In the genomic region with DNA sequence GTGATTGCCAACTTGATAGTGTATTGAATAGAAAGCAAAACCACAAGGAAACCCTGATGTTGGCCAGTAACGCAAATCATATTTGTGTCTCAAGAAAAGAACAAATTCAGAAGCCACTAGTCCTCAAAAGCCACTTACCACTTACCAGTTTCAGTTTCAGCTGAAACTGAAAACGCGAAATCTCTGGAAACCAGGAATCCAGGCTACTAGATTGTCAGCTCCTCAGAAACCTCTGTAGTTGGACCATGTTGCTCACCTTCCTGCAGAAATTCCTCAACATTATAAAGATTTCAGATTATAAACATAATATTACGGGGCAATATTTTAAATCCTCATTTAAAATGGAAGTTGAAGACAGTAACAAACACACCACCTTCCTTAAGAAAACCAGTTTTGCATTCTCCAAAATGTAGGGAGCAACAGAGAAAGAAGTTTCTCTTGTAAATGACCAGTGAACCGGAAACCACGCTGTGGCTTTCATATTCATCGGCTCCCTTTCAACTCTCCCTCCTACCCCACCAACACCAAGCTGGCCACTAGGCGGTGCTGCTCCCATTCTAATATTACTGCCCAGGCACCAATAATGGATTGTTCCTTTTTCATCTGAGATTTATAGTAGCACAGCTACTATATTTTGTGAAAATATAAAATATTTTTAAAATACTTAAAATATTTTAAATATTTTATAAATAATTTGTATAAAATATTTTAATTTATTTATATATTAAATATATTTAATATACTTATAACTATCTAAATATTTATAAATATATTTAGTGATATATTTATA, we compare ENCODE assay signal across 8 cellular contexts. TPM values are rescaled to one million over a fixed set of nuclear protein-coding genes. Genes with fewer than 3 reads are reported as not detected.
DNase-seq lines count a peak whose midpoint lies in the region; FAIRE-seq and TF ChIP-seq lines count a peak whose summit lies in the region.

No MANE protein-coding gene starts in this region.

- in situ Hi-C loops in HAP-1 (cut with MboI; ENCODE audit: low sequenced_read_pairs) = no loop called here

- H3K9me3 ChIP-seq in HAP-1 (no peaks in the 10 kb centered on the region), MG63 (no peaks in the 10 kb centered on the region), suprapubic skin (no peaks in the 10 kb centered on the region)

- H3K27me3 ChIP-seq in HAP-1 (ENCODE audit: low read depth) (peaks cover 8% of the 10 kb centered on the region; the same call in 1 of the 2 replicates), MG63 (peaks cover 3% of the 10 kb centered on the region), suprapubic skin (no peaks in the 10 kb centered on the region)

- no peak for TF ChIP-seq EP300 in suprapubic skin (IDR thresholded peaks at IDR 0.05)

- peak; percentile 99 for FAIRE-seq in G401.6 (lab: Jason Lieb, UNC)

- 3% methylated on average over 8 of the region's 8 CpGs for WGBS in suprapubic skin

- TF ChIP-seq CTCF in suprapubic skin (IDR thresholded peaks at IDR 0.05) = peak; percentile 76 to 78

- DNase-seq in HAP-1 (ENCODE audit: low spot score in 2 of 2) (peak; percentile 90 to 94), MG63 (peak; percentile 83), SIG-M5 treated with dmso at 0.1 percent for 504 hours (lab: John Stamatoyannopoulos, UW; ENCODE audit: unreplicated experiment) (peak; percentile 92), glomerular endothelial cell (ENCODE audit: extremely low read depth, low read depth, low spot score) (peak; percentile 44), occipital lobe (lab: John Stamatoyannopoulos, UW) (peak; percentile 76), suprapubic skin (ENCODE audit: low spot score in 2 of 2) (peak; percentile 89 to 93)
- peak; percentile 85 for DNase-seq in activated naive CD4-positive, alpha-beta T cell treated with Interleukin-2 at 50 U/mL for 16 hours

- no peaks in the 10 kb centered on the region for H3K36me3 ChIP-seq in HAP-1 (replicated peaks)
- no peaks in the 10 kb centered on the region for H3K36me3 ChIP-seq in MG63
- H3K36me3 ChIP-seq in suprapubic skin = no peaks in the 10 kb centered on the region

- H3K27ac ChIP-seq in suprapubic skin = peak overlapping the region; percentile 41

- H3K4me3 ChIP-seq in HAP-1 (no peak overlapping the region), MG63 (peak overlapping the region; percentile 27), suprapubic skin (peak overlapping the region; percentile 42)

- no peak for TF ChIP-seq POLR2A in suprapubic skin (IDR thresholded peaks at IDR 0.05)

- peaks cover 4% of the 10 kb centered on the region; the same call in 1 of the 2 replicates for H3K4me1 ChIP-seq in HAP-1
- peaks cover 6% of the 10 kb centered on the region for H3K4me1 ChIP-seq in suprapubic skin

RNA-seq across cellular contexts. Expression of a gene that starts 8.7 kb away (rescaled TPM):
- 57.0 and 78.8 TPM in 2 replicates for total RNA-seq in MG63 (2014; rRNA removed; shearing (Covaris generic); ENCODE audit: low replicate concordance)
- total RNA-seq in glomerular endothelial cell (73.2 and 110 TPM in 2 replicates), occipital lobe (125 TPM), suprapubic skin (10 to 100 TPM; 57.7 to 83.4 (median 71.7) TPM)

RNA-seq across cellular contexts. Expression of a gene that starts 32.3 kb away (rescaled TPM):
- total RNA-seq in MG63 (2014; rRNA removed; shearing (Covaris generic); ENCODE audit: low replicate concordance) = 1.2 and 6.3 TPM in 2 replicates
- total RNA-seq in glomerular endothelial cell = 1.8 and 2.0 TPM in 2 replicates
- 0.94 TPM for total RNA-seq in occipital lobe
- under 1 TPM in 2 of 4 donors, not detected in 2; 0.25 to 0.48 TPM for total RNA-seq in suprapubic skin
